1 cellular context compared by ENCODE assay signal in genomic region chr19:54376610-54377009, GRCh38.
TF ChIP-seq lines count a peak whose summit lies in the region.

No MANE protein-coding gene starts in this region.

TF ChIP-seq in HepG2, 621 proteins besides CTCF, POLR2A, EP300 and RAD21:
- TF ChIP-seq ZSCAN31 (CRISPR knock-in tag; IDR thresholded peaks at IDR 0.05; ENCODE audit: low read depth) (no peak), KDM1A (CRISPR knock-in tag; IDR thresholded peaks at IDR 0.05) (no peak), XBP1 (CRISPR knock-in tag; IDR thresholded peaks at IDR 0.05) (no peak), NPAS2 (CRISPR knock-in tag; IDR thresholded peaks at IDR 0.05; ENCODE audit: borderline replicate concordance) (no peak), HNF4A (CRISPR knock-in tag; IDR thresholded peaks at IDR 0.05) (no peak)
